In the genomic region with DNA sequence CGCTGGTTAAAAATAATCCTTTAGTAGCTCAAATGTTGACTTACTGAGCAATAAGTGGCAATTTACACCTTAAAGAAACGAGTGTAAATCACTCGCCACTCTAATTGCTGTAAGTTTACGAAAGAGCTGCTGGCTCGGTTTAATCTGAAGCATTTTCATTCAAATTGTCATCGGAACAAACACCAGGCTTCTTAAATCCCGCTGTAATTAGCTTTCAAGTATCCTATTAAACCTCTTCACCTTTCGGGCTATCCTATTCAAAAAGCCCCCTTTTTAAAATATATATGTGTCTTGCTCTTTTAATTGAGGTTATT, we compare ENCODE assay signal across 13 cellular contexts. TPM values are rescaled to one million over a fixed set of nuclear protein-coding genes. Genes with fewer than 3 reads are reported as not detected.
DNase-seq lines count a peak whose midpoint lies in the region; ATAC-seq and TF ChIP-seq lines count a peak whose summit lies in the region.
"Had no signal": no experiment of that assay in that cellular context is flagged by ENCODE, and none has a peak within 500 bp of the region (broad histone marks: within the 10 kb centered on the region; RNA-seq: fewer than 3 reads in every experiment).

No MANE protein-coding gene starts in this region.

- DNase-seq in DMS153 treated with DMSO at 0.1 percent for 48 hours (lab: John Stamatoyannopoulos, UW; ENCODE audit: unreplicated experiment) = peak; percentile 52
- DNase-seq in DMS153 (lab: John Stamatoyannopoulos, UW) = no peak
- peak; percentile 61 for DNase-seq in NCI-H748 treated with DMSO at 0.1 percent for 48 hours (lab: John Stamatoyannopoulos, UW)
- no peak for DNase-seq in esophagus squamous epithelium (lab: John Stamatoyannopoulos, UW)
- peak; percentile 3 for DNase-seq in renal cortical epithelial cell (ENCODE audit: low read depth)
- no peak for DNase-seq in stimulated activated CD4-positive, alpha-beta T cell treated with anti-CD3 and anti-CD28 coated beads, Interleukin-15, amount 100 ng/mL, for 24 hours
- DNase-seq in NCI-H526 (lab: John Stamatoyannopoulos, UW) = no peak
- DNase-seq: central memory CD4-positive, alpha-beta T cell; NCI-H524 treated with DMSO at 0.1 percent for 48 hours; stimulated activated CD4-positive, alpha-beta T cell treated with anti-CD3 and anti-CD28 coated beads, Interleukin-2, amount 100 ng/mL, for 24 hours had no signal

- WGBS in esophagus squamous epithelium, 2 donors = 14 to 17% methylated on average over 8 of the region's 8 CpGs

- TF ChIP-seq CTCF in esophagus squamous epithelium (IDR thresholded peaks at IDR 0.05) = no peak

- TF ChIP-seq POLR2A in esophagus squamous epithelium (IDR thresholded peaks at IDR 0.05) = no peak

- H3K27me3 ChIP-seq in esophagus squamous epithelium = peaks cover 23 to 100% (median 47%) of the 10 kb centered on the region in 4 donors

- no peak for ATAC-seq in GM18873 (IDR thresholded peaks at IDR 0.05; ENCODE audit: low FRiP score, unreplicated experiment)
- ATAC-seq: activated CD4-positive, CD25-positive, alpha-beta regulatory T cell treated with anti-CD3 and anti-CD28 coated beads, Interleukin-2, amount 50 U/mL, for 24 hours had no signal

- no peaks in the 10 kb centered on the region for H3K36me3 ChIP-seq in esophagus squamous epithelium

- peak overlapping the region in 3 of 4 donors; percentile 31 to 65 (median 44) for H3K4me3 ChIP-seq in esophagus squamous epithelium

- H3K4me1 ChIP-seq in esophagus squamous epithelium = peaks cover 10 to 35% (median 15%) of the 10 kb centered on the region in 3 donors

- no peaks in the 10 kb centered on the region for H3K9me3 ChIP-seq in esophagus squamous epithelium

- intact Hi-C loops in esophagus squamous epithelium (cut with DNase I) = no loop called here

- peak overlapping the region in 2 of 4 donors; percentile 18 to 90 for H3K27ac ChIP-seq in esophagus squamous epithelium

RNA-seq across cellular contexts. Expression of gene LHX8, which starts 1.6 kb away (rescaled TPM):
- total RNA-seq in esophagus squamous epithelium (1 to 10 TPM in 1 of 4 donors, under 1 TPM in 1, not detected in 2; 0.23 to 1.3 TPM), renal cortical epithelial cell (not detected in 2 replicates)
- total RNA-seq: A172 had no signal

Comparison
In these comparisons a context has a peak if more than half of its experiments do, and no peak if none do; other contexts are left out.
1. DNase-seq: peak in DMS153 treated with DMSO at 0.1 percent for 48 hours (single experiment), NCI-H748 treated with DMSO at 0.1 percent for 48 hours (single experiment) and renal cortical epithelial cell (single experiment); none in DMS153 (single experiment), esophagus squamous epithelium (single experiment), stimulated activated CD4-positive, alpha-beta T cell treated with anti-CD3 and anti-CD28 coated beads, Interleukin-15, amount 100 ng/mL, for 24 hours (single experiment) and NCI-H526 (0 of 2).